Comparison of ENCODE assay signal across 1 cellular context in genomic region chr6:134049586-134049985, GRCh38.
A peak's percentile ranks its signal among the peaks of the same experiment; 100 is the strongest.
TF ChIP-seq lines count a peak whose summit lies in the region.

No MANE protein-coding gene starts in this region.

TF ChIP-seq in HepG2, 621 proteins besides CTCF, POLR2A, EP300 and RAD21:
- TF ChIP-seq NFE2 (CRISPR knock-in tag; IDR thresholded peaks at IDR 0.05) (no peak), RARA (CRISPR knock-in tag; IDR thresholded peaks at IDR 0.05) (0 out of 2 replicates have a peak, but pooled peaks have one; percentile 0)
- TF ChIP-seq, protein P1, sequence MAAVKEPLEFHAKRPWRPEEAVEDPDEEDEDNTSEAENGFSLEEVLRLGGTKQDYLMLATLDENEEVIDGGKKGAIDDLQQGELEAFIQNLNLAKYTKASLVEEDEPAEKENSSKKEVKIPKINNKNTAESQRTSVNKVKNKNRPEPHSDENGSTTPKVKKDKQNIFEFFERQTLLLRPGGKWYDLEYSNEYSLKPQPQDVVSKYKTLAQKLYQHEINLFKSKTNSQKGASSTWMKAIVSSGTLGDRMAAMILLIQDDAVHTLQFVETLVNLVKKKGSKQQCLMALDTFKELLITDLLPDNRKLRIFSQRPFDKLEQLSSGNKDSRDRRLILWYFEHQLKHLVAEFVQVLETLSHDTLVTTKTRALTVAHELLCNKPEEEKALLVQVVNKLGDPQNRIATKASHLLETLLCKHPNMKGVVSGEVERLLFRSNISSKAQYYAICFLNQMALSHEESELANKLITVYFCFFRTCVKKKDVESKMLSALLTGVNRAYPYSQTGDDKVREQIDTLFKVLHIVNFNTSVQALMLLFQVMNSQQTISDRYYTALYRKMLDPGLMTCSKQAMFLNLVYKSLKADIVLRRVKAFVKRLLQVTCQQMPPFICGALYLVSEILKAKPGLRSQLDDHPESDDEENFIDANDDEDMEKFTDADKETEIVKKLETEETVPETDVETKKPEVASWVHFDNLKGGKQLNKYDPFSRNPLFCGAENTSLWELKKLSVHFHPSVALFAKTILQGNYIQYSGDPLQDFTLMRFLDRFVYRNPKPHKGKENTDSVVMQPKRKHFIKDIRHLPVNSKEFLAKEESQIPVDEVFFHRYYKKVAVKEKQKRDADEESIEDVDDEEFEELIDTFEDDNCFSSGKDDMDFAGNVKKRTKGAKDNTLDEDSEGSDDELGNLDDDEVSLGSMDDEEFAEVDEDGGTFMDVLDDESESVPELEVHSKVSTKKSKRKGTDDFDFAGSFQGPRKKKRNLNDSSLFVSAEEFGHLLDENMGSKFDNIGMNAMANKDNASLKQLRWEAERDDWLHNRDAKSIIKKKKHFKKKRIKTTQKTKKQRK (IDR thresholded peaks at IDR 0.05; ENCODE audit: low read length), result no peak
